ENCODE assay signal across 13 cellular contexts in genomic region chr2:110206056-110206455, GRCh38. TPM values are rescaled to one million over a fixed set of nuclear protein-coding genes. Genes with fewer than 3 reads are reported as not detected.
DNase-seq lines count a peak whose midpoint lies in the region; ATAC-seq, FAIRE-seq and TF ChIP-seq lines count a peak whose summit lies in the region.
"Had no signal": no experiment of that assay in that cellular context is flagged by ENCODE, and none has a peak within 500 bp of the region (broad histone marks: within the 10 kb centered on the region; RNA-seq: fewer than 3 reads in every experiment).

No MANE protein-coding gene starts in this region.

- ATAC-seq in CD8-positive, alpha-beta T cell = no peak
- ATAC-seq in K562 (peak; percentile 72), GM19455 (IDR thresholded peaks at IDR 0.05; ENCODE audit: unreplicated experiment) (no peak), GM18867 (IDR thresholded peaks at IDR 0.05; ENCODE audit: unreplicated experiment) (no peak)

- no peak overlapping the region for H3K27ac ChIP-seq in CD8-positive, alpha-beta T cell (ENCODE audit: low read depth, low read length)
- H3K27ac ChIP-seq in K562 (ENCODE audit: extremely low read depth, low read depth, low read length) (peak overlapping the region; percentile 55), keratinocyte (ENCODE audit: control insufficient read depth, insufficient read depth, low read length) (peak overlapping the region; percentile 43)

- peaks cover 21% of the 10 kb centered on the region for H3K36me3 Mint-ChIP-seq in CD8-positive, alpha-beta T cell

- dilution Hi-C loops in keratinocyte (cut with MboI; ENCODE audit: extremely low pct_ligation_motif_present, low sequenced_read_pairs) = no loop called here

- H3K79me2 ChIP-seq in K562 (ENCODE audit: control insufficient read depth, insufficient read depth, low read length) = peaks cover 4% of the 10 kb centered on the region; the same call in 2 of the 3 replicates
- H3K79me2 ChIP-seq in keratinocyte (ENCODE audit: control insufficient read depth, insufficient read depth, low read length) = peaks cover 3% of the 10 kb centered on the region

- BruUV-seq in K562 (replicated peaks; lab: Mats Ljungman, UMichigan) = no TSS peak

- TF ChIP-seq EP300 in K562 (IDR thresholded peaks at IDR 0.05; ENCODE audit: low read length) = no peak

- peak overlapping the region in 1 of 2 experiments; percentile 37; a peak in 2 of 4 replicates for H3K9ac ChIP-seq in K562 (ENCODE audit: insufficient read depth in 1 of 2, low read depth in 2 of 2, low read length in 2 of 2)
- H3K9ac ChIP-seq in keratinocyte (ENCODE audit: control insufficient read depth, extremely low read depth, insufficient read depth, low read length) = no peak overlapping the region

- H2AFZ ChIP-seq in K562 (ENCODE audit: low read depth, low read length) (peak overlapping the region; percentile 96), keratinocyte (ENCODE audit: control insufficient read depth, low read length) (peak overlapping the region; percentile 68)

- no peaks in the 10 kb centered on the region for H3K36me3 ChIP-seq in CD8-positive, alpha-beta T cell (ENCODE audit: insufficient read depth, low read length)
- H3K36me3 ChIP-seq in K562 (ENCODE audit: control insufficient read depth, insufficient read depth, low read length) (peaks cover 15% of the 10 kb centered on the region), keratinocyte (ENCODE audit: control insufficient read depth in 2 of 2, extremely low read depth in 1 of 2, insufficient read depth in 2 of 2, low read length in 2 of 2) (peaks cover 2 to 7% of the 10 kb centered on the region in 2 experiments)

- H3K4me3 ChIP-seq in CD8-positive, alpha-beta T cell (ENCODE audit: low read depth, low read length) = no peak overlapping the region
- H3K4me3 ChIP-seq in NB4 (ENCODE audit: low read depth, low read length) (no peak overlapping the region), K562 (no peak overlapping the region), keratinocyte (ENCODE audit: control insufficient read depth in 2 of 3, extremely low read depth in 1 of 3, insufficient read depth in 2 of 3, low read depth in 1 of 3, low read length in 3 of 3) (no peak overlapping the region)

- 15% methylated on average over 3 of the region's 3 CpGs for WGBS in K562 (ENCODE audit: insufficient coverage, low coverage, missing lambda C conversion rate)

- intact Hi-C loops in CD8-positive, alpha-beta T cell (cut with DNase I, micrococcal nuclease) = loop anchor here in 1 of 2 experiments (5.0 to 10.0 kb wide), 5 partner anchors 471 to 1761 kb away; partner anchors contain the start of genes ANAPC1, BUB1, CCDC138 and GCC2
- intact Hi-C loops in K562 (cut with micrococcal nuclease) = no loop called here

- H4K20me1 ChIP-seq in K562 (replicated peaks; ENCODE audit: control insufficient read depth, insufficient read depth, low read length) = no peaks in the 10 kb centered on the region
- no peaks in the 10 kb centered on the region for H4K20me1 ChIP-seq in keratinocyte (ENCODE audit: control insufficient read depth, extremely low read depth, insufficient read depth, low read length)

- H3K9me1 ChIP-seq in K562 (ENCODE audit: control insufficient read depth, insufficient read depth, low read length) (no peaks in the 10 kb centered on the region), keratinocyte (ENCODE audit: control insufficient read depth, extremely low read depth, insufficient read depth, low read length) (no peaks in the 10 kb centered on the region)

- peak overlapping the region; percentile 92 for H3K4me3 Mint-ChIP-seq in CD8-positive, alpha-beta T cell

- CTCF ChIA-PET in CD8-positive, alpha-beta T cell (lab: Charles Lee) = interaction anchor here (1.1 kb wide), 1 partner anchor 11 kb away, joined by 3 read pairs; no protein-coding TSS in a partner anchor
- CTCF ChIA-PET in K562 (lab: Yijun Ruan, JAX; ENCODE audit: low intra/inter-chr PET ratio) = no interaction called here

- H3K9me3 ChIP-seq in CD8-positive, alpha-beta T cell (ENCODE audit: low read length) = no peaks in the 10 kb centered on the region
- H3K9me3 ChIP-seq in K562 (replicated peaks; ENCODE audit: control insufficient read depth, insufficient read depth, low read depth, low read length) = no peaks in the 10 kb centered on the region
- H3K9me3 ChIP-seq in keratinocyte (ENCODE audit: control insufficient read depth, low read depth, low read length) = no peaks in the 10 kb centered on the region

- TF ChIP-seq POLR2A in NB4 (IDR thresholded peaks at IDR 0.05; ENCODE audit: extremely low read depth, insufficient read length) (no peak), K562 (conservative IDR thresholded peaks at IDR 0.05) (no peak)

- no peaks in the 10 kb centered on the region for H3K9me3 Mint-ChIP-seq in CD8-positive, alpha-beta T cell

- POLR2A ChIA-PET in CD8-positive, alpha-beta T cell (lab: Charles Lee) = no interaction called here
- POLR2A ChIA-PET in K562 (lab: Yijun Ruan, JAX) = interaction anchor here (0.7 kb wide), 1 partner anchor 16 kb away, joined by 3 read pairs; no protein-coding TSS in a partner anchor

- H3K27me3 Mint-ChIP-seq in CD8-positive, alpha-beta T cell (ENCODE audit: low read depth) = no peaks in the 10 kb centered on the region

- no peak for TF ChIP-seq RAD21 in K562 (CRISPR knock-in tag; conservative IDR thresholded peaks at IDR 0.05 in 1 of 2, IDR thresholded peaks at IDR 0.05 in 1 of 2)

- H3K4me1 ChIP-seq in CD8-positive, alpha-beta T cell (ENCODE audit: insufficient read depth, low read length) = peaks cover 12% of the 10 kb centered on the region
- H3K4me1 ChIP-seq in K562 (replicated peaks in 1 of 2; ENCODE audit: control insufficient read depth in 2 of 2, insufficient read depth in 2 of 2, low read length in 2 of 2) (peaks cover 7 to 13% of the 10 kb centered on the region in 2 experiments; a peak in 4 of 5 replicates), keratinocyte (ENCODE audit: control insufficient read depth, extremely low read depth, insufficient read depth, low read length) (peaks cover 19% of the 10 kb centered on the region)

- H3K4me2 ChIP-seq in K562 (ENCODE audit: insufficient read depth, low read length) = peak overlapping the region; percentile 88
- no peak overlapping the region for H3K4me2 ChIP-seq in keratinocyte (ENCODE audit: control insufficient read depth, extremely low read depth, insufficient read depth, low read depth, low read length)

- H3K4me1 Mint-ChIP-seq in CD8-positive, alpha-beta T cell (ENCODE audit: low read depth) = peaks cover 28% of the 10 kb centered on the region

- in situ Hi-C loops in K562 (cut with MboI) = no loop called here

- H3K27me3 ChIP-seq in CD8-positive, alpha-beta T cell (ENCODE audit: insufficient read depth, low read length) = no peaks in the 10 kb centered on the region
- peaks cover 0 to 2% of the 10 kb centered on the region in 2 experiments; a peak in 1 of 5 replicates for H3K27me3 ChIP-seq in K562 (ENCODE audit: control insufficient read depth in 2 of 2, insufficient read depth in 2 of 2, low read length in 2 of 2)
- no peaks in the 10 kb centered on the region for H3K27me3 ChIP-seq in keratinocyte (ENCODE audit: control insufficient read depth, extremely low read depth, insufficient read depth, low read length)

- peak; percentile 74 for FAIRE-seq in K562 (lab: Jason Lieb, UNC)
- FAIRE-seq in keratinocyte (lab: Jason Lieb, UNC) = no peak
- FAIRE-seq: D721Med had no signal

- H3K27ac Mint-ChIP-seq in CD8-positive, alpha-beta T cell = no peak overlapping the region

- DNase-seq in CD8-positive, alpha-beta T cell = no peak
- peak; percentile 16 for DNase-seq in NB4 (ENCODE audit: low read depth)
- DNase-seq in K562 (ENCODE audit: extremely low read depth in 1 of 4, low spot score in 3 of 4) = peak; percentile 20 to 59 (median 34)
- DNase-seq in keratinocyte (ENCODE audit: low read depth, low spot score) = peak; percentile 17
- DNase-seq in mucosa of gallbladder (ENCODE audit: low spot score) = no peak
- no peak for DNase-seq in globus pallidus (ENCODE audit: low spot score)
- DNase-seq: activated CD4-positive, alpha-beta T cell treated with anti-CD3 and anti-CD28 coated beads, Interleukin-2, amount 50 U/mL, for 48 hours; cerebellar nuclear complex; occipital lobe; RPMI8226 had no signal

- no peak for TF ChIP-seq CTCF in CD8-positive, alpha-beta T cell (IDR thresholded peaks at IDR 0.05)
- TF ChIP-seq CTCF in NB4 (IDR thresholded peaks at IDR 0.05; ENCODE audit: low read depth, low read length) (no peak), K562 (IDR thresholded peaks at IDR 0.05 in 2 of 3, conservative IDR thresholded peaks at IDR 0.05 in 1 of 3; ENCODE audit: insufficient read depth in 2 of 3, low read depth in 1 of 3, low read length in 3 of 3) (no peak), keratinocyte (optimal IDR thresholded peaks at IDR 0.05 in 1 of 3, IDR thresholded peaks at IDR 0.05 in 1 of 3, conservative IDR thresholded peaks at IDR 0.05 in 1 of 3; ENCODE audit: extremely low read depth in 1 of 3, insufficient read depth in 2 of 3, low read length in 3 of 3) (no peak)

RNA-seq across cellular contexts. Expression of gene NPHP1, which starts 1.2 kb away (rescaled TPM):
- under 1 TPM; 0.11 to 0.33 TPM for total RNA-seq in CD8-positive, alpha-beta T cell
- total RNA-seq in K562 (2011; cell fraction: chromatin; rRNA removed; ENCODE audit: low replicate concordance) = not detected in 2 replicates
- not detected in 2 replicates for total RNA-seq in K562 (2011; cell fraction: nucleolus; rRNA removed)
- not detected in 2 replicates for total RNA-seq in K562 (2011; cell fraction: nucleoplasm; rRNA removed)
- total RNA-seq in K562 (2014; rRNA removed) (0.32 TPM in 1 of 2 replicates, not detected in the other), K562 (2014; rRNA removed; fragmentation: Illumina TruSeq; extraction: Trizol) (not detected in 2 replicates), K562 (2015; rRNA removed; fragmentation: Illumina TruSeq; extraction: Trizol) (not detected in 2 replicates), K562 (2021) (not detected in 2 replicates), mucosa of gallbladder (8.6 TPM)
- polyA plus RNA-seq in K562 (2011; rRNA removed) (0.11 and 0.15 TPM in 2 replicates), K562 (2014; fragmentation: Illumina TruSeq; extraction: Trizol) (not detected in 2 replicates), K562 (2014; fragmentation: Nextera tagmentation; extraction: Ambion mirVana) (under 1 TPM; 0.14 to 0.27 TPM), K562 (2014; rRNA removed) (not detected in 2 replicates), keratinocyte (2.9 to 8.1 TPM (median 3.9 TPM) in 3 replicates)
- 0.03 and 0.07 TPM in 2 replicates for polyA plus RNA-seq in K562 (2011; cell fraction: cytosol; rRNA removed)
- polyA plus RNA-seq in K562 (2011; cell fraction: nucleus; rRNA removed) = 0.01 TPM in 1 of 2 replicates, not detected in the other
- 0.03 and 0.04 TPM in 2 replicates for polyA plus RNA-seq in K562 (2012)
- polyA minus RNA-seq in K562 (2011; rRNA and poly(A)+ RNA removed) = not detected in 2 replicates
- polyA minus RNA-seq in K562 (2011; cell fraction: cytosol; rRNA and poly(A)+ RNA removed) = not detected in 2 replicates
- polyA minus RNA-seq in K562 (2011; cell fraction: nucleus; rRNA and poly(A)+ RNA removed) = not detected in 2 replicates
- 5.1 TPM for polyA plus RNA-seq in keratinocyte (2011; ENCODE audit: low read depth)
- polyA plus RNA-seq in keratinocyte (2011; cell fraction: cytosol; rRNA removed) = 3.3 and 4.2 TPM in 2 replicates
- polyA plus RNA-seq in keratinocyte (2011; cell fraction: nucleus; rRNA removed) = 4.3 and 5.7 TPM in 2 replicates
- polyA plus RNA-seq in keratinocyte (2012; ENCODE audit: low replicate concordance) = 2.6 and 5.0 TPM in 2 replicates
- polyA minus RNA-seq in keratinocyte = 0.62 to 2.7 TPM (median 1.0 TPM) in 3 replicates
- polyA minus RNA-seq in keratinocyte (2011; cell fraction: cytosol; rRNA and poly(A)+ RNA removed) = 0.96 TPM
- 1.9 and 2.2 TPM in 2 replicates for polyA minus RNA-seq in keratinocyte (2011; cell fraction: nucleus; rRNA and poly(A)+ RNA removed)

RNA-seq across cellular contexts. Expression of gene MTLN, which starts 6.3 kb away (rescaled TPM):
- total RNA-seq in CD8-positive, alpha-beta T cell = 10 to 100 TPM; 13.6 to 15.7 TPM
- 2.4 and 11.8 TPM in 2 replicates for total RNA-seq in K562 (2011; cell fraction: chromatin; rRNA removed; ENCODE audit: low replicate concordance)
- total RNA-seq in K562 (2011; cell fraction: nucleolus; rRNA removed) = 42.1 and 47.7 TPM in 2 replicates
- total RNA-seq in K562 (2011; cell fraction: nucleoplasm; rRNA removed) = 22.4 and 31.6 TPM in 2 replicates
- total RNA-seq in K562 (2014; rRNA removed) = 76.0 and 97.6 TPM in 2 replicates
- total RNA-seq in K562 (2014; rRNA removed; fragmentation: Illumina TruSeq; extraction: Trizol) = 7.5 and 10.5 TPM in 2 replicates
- total RNA-seq in K562 (2015; rRNA removed; fragmentation: Illumina TruSeq; extraction: Trizol) = 39.4 and 39.7 TPM in 2 replicates
- total RNA-seq in K562 (2021) = 41.3 and 50.2 TPM in 2 replicates
- 33.9 and 34.1 TPM in 2 replicates for polyA plus RNA-seq in K562 (2011; rRNA removed)
- polyA plus RNA-seq in K562 (2011; cell fraction: cytosol; rRNA removed) = 26.9 and 72.5 TPM in 2 replicates
- polyA plus RNA-seq in K562 (2011; cell fraction: nucleus; rRNA removed) = 44.3 and 46.5 TPM in 2 replicates
- polyA plus RNA-seq in K562 (2012) = 46.6 and 50.2 TPM in 2 replicates
- polyA plus RNA-seq in K562 (2014; fragmentation: Illumina TruSeq; extraction: Trizol) = 7.3 and 32.2 TPM in 2 replicates
- 10 to 100 TPM; 25.3 to 51.2 TPM for polyA plus RNA-seq in K562 (2014; fragmentation: Nextera tagmentation; extraction: Ambion mirVana)
- polyA plus RNA-seq in K562 (2014; rRNA removed) = 109 and 129 TPM in 2 replicates
- 3.4 and 7.2 TPM in 2 replicates for polyA minus RNA-seq in K562 (2011; rRNA and poly(A)+ RNA removed)
- 4.1 and 6.4 TPM in 2 replicates for polyA minus RNA-seq in K562 (2011; cell fraction: cytosol; rRNA and poly(A)+ RNA removed)
- polyA minus RNA-seq in K562 (2011; cell fraction: nucleus; rRNA and poly(A)+ RNA removed) = 24.5 and 25.0 TPM in 2 replicates
- polyA plus RNA-seq in keratinocyte = 16.9 to 61.5 TPM (median 34.8 TPM) in 3 replicates
- polyA plus RNA-seq in keratinocyte (2011; ENCODE audit: low read depth) = 11.2 TPM
- 12.4 and 37.7 TPM in 2 replicates for polyA plus RNA-seq in keratinocyte (2011; cell fraction: cytosol; rRNA removed)
- 14.0 and 14.7 TPM in 2 replicates for polyA plus RNA-seq in keratinocyte (2011; cell fraction: nucleus; rRNA removed)
- polyA plus RNA-seq in keratinocyte (2012; ENCODE audit: low replicate concordance) = 40.4 and 56.7 TPM in 2 replicates
- 9.2 to 12.4 TPM (median 9.8 TPM) in 3 replicates for polyA minus RNA-seq in keratinocyte
- 40.5 TPM for polyA minus RNA-seq in keratinocyte (2011; cell fraction: cytosol; rRNA and poly(A)+ RNA removed)
- 5.2 and 5.5 TPM in 2 replicates for polyA minus RNA-seq in keratinocyte (2011; cell fraction: nucleus; rRNA and poly(A)+ RNA removed)
- 60.0 TPM for total RNA-seq in mucosa of gallbladder

Comparison
In these comparisons a context has a peak if more than half of its experiments do, and no peak if none do; other contexts are left out.
1. DNase-seq: peak in NB4 (single experiment), K562 (4 of 4) and keratinocyte (single experiment); none in CD8-positive, alpha-beta T cell (0 of 7), mucosa of gallbladder (single experiment) and globus pallidus (single experiment).